8 cellular contexts compared by ENCODE assay signal in genomic region chr9:112487799-112488345, GRCh38. TPM values are rescaled to one million over a fixed set of nuclear protein-coding genes. Genes with fewer than 3 reads are reported as not detected.
DNase-seq lines count a peak whose midpoint lies in the region; ATAC-seq and TF ChIP-seq lines count a peak whose summit lies in the region.

No MANE protein-coding gene starts in this region.

- ATAC-seq in heart left ventricle (no peak), Right ventricle myocardium inferior (no peak), HG02885 (IDR thresholded peaks at IDR 0.05; ENCODE audit: poor library complexity, unreplicated experiment) (no peak), HG03354 (IDR thresholded peaks at IDR 0.05; ENCODE audit: poor library complexity, severe bottlenecking, unreplicated experiment) (no peak), GM21360 (IDR thresholded peaks at IDR 0.05; ENCODE audit: unreplicated experiment) (no peak)
- ATAC-seq in activated CD8-positive, alpha-beta T cell treated with anti-CD3 and anti-CD28 coated beads for 36 hours: no peak

- peaks cover 14% of the 10 kb centered on the region for H3K36me3 Mint-ChIP-seq in activated CD8-positive, alpha-beta T cell treated with anti-CD3 and anti-CD28 coated beads for 36 hours (ENCODE audit: low read depth)

- TF ChIP-seq CTCF in heart left ventricle (IDR thresholded peaks at IDR 0.05): no peak
- no peak for TF ChIP-seq CTCF in activated CD8-positive, alpha-beta T cell treated with anti-CD3 and anti-CD28 coated beads for 36 hours (IDR thresholded peaks at IDR 0.05)
- no peak for TF ChIP-seq CTCF in spleen (IDR thresholded peaks at IDR 0.05 in 8 of 11, conservative IDR thresholded peaks at IDR 0.05 in 3 of 11)

- H3K9me3 ChIP-seq in heart left ventricle (no peaks in the 10 kb centered on the region), spleen (peaks cover 0 to 3% (median under 1%) of the 10 kb centered on the region in 8 donors)

- H3K36me3 ChIP-seq in heart left ventricle: no peaks in the 10 kb centered on the region
- H3K36me3 ChIP-seq in spleen: peaks cover 0 to 3% (median 0%) of the 10 kb centered on the region in 6 donors

- no peaks in the 10 kb centered on the region for H3K27me3 Mint-ChIP-seq in activated CD8-positive, alpha-beta T cell treated with anti-CD3 and anti-CD28 coated beads for 36 hours

- H3K4me1 ChIP-seq in heart left ventricle: peaks cover 0 to 23% (median 8%) of the 10 kb centered on the region in 12 donors
- peaks cover 0 to 24% (median 15%) of the 10 kb centered on the region in 6 donors for H3K4me1 ChIP-seq in spleen

- peak overlapping the region; percentile 84 for H3K27ac Mint-ChIP-seq in activated CD8-positive, alpha-beta T cell treated with anti-CD3 and anti-CD28 coated beads for 36 hours

- peak overlapping the region; percentile 53 to 96 (median 84) for H3K4me3 ChIP-seq in heart left ventricle
- peak overlapping the region; percentile 84 for H3K4me3 ChIP-seq in iPS-11a (ENCODE audit: low read depth, low read length)
- H3K4me3 ChIP-seq in spleen: peak overlapping the region; percentile 87 to 98 (median 92)

- H3K4me3 Mint-ChIP-seq in activated CD8-positive, alpha-beta T cell treated with anti-CD3 and anti-CD28 coated beads for 36 hours: peak overlapping the region; percentile 94

- POLR2A ChIA-PET in activated CD8-positive, alpha-beta T cell treated with anti-CD3 and anti-CD28 coated beads for 36 hours (lab: Charles Lee): no interaction called here

- H3K27ac ChIP-seq in heart left ventricle: peak overlapping the region in 7 of 12 donors; percentile 31 to 87 (median 69)
- H3K27ac ChIP-seq in spleen: peak overlapping the region in 3 of 8 donors; percentile 76 to 82 (median 82)

- WGBS in heart left ventricle, 4 donors: 13 to 17% (median 15%) methylated on average over 11 of the region's 11 CpGs
- 29 to 34% (median 33%) methylated on average over 11 of the region's 11 CpGs for WGBS in spleen, 5 donors

- no peak for TF ChIP-seq POLR2A in heart left ventricle (IDR thresholded peaks at IDR 0.05)
- no peak for TF ChIP-seq POLR2A in spleen (IDR thresholded peaks at IDR 0.05)

- CTCF ChIA-PET in activated CD8-positive, alpha-beta T cell treated with anti-CD3 and anti-CD28 coated beads for 36 hours (lab: Charles Lee): interaction anchor here (0.7 to 1.8 kb wide), 3 partner anchors 10 to 305 kb away, joined by 3 to 6 read pairs (median 5); no protein-coding TSS in a partner anchor

- H3K4me1 Mint-ChIP-seq in activated CD8-positive, alpha-beta T cell treated with anti-CD3 and anti-CD28 coated beads for 36 hours (ENCODE audit: low read depth): peaks cover 40% of the 10 kb centered on the region

- peaks cover 2% of the 10 kb centered on the region for H3K9me3 Mint-ChIP-seq in activated CD8-positive, alpha-beta T cell treated with anti-CD3 and anti-CD28 coated beads for 36 hours

- intact Hi-C loops in heart left ventricle (cut with DNase I) (loop anchor here in 3 of 10 donors (5.0 to 10.0 kb wide), 2 partner anchors 154 to 217 kb away; no protein-coding TSS in a partner anchor), Right ventricle myocardium inferior (cut with DNase I) (no loop called here), spleen (cut with DNase I; ENCODE audit: low total_unique reads) (no loop called here)
- intact Hi-C loops in activated CD8-positive, alpha-beta T cell treated with anti-CD3 and anti-CD28 coated beads for 36 hours (cut with micrococcal nuclease): no loop called here

- no peaks in the 10 kb centered on the region for H3K27me3 ChIP-seq in heart left ventricle
- no peaks in the 10 kb centered on the region for H3K27me3 ChIP-seq in spleen (replicated peaks in 1 of 7)

- no peak for DNase-seq in heart left ventricle
- no peak for DNase-seq in Right ventricle myocardium inferior (ENCODE audit: missing footprints)
- DNase-seq in activated CD8-positive, alpha-beta T cell treated with anti-CD3 and anti-CD28 coated beads for 36 hours: no peak
- DNase-seq in spleen: no peak

RNA-seq across cellular contexts. Expression of gene KIAA1958, which starts 1.2 kb away (rescaled TPM):
- total RNA-seq in heart left ventricle (1 to 10 TPM; 3.1 to 8.5 (median 6.0) TPM), Right ventricle myocardium inferior (5.0 TPM), spleen (10 to 100 TPM in 1 of 7 donors, 1 to 10 TPM in 6; 4.9 to 11.9 (median 7.9) TPM)
- polyA plus RNA-seq in heart left ventricle (1 to 10 TPM in 1 of 2 donors, under 1 TPM in 1; 0.99 to 2.6 TPM), spleen (under 1 TPM; 0.39 to 0.53 (median 0.51) TPM)
- 10 to 100 TPM; 14.9 to 15.3 TPM for total RNA-seq in activated CD8-positive, alpha-beta T cell treated with anti-CD3 and anti-CD28 coated beads for 36 hours
